In the genomic region with DNA sequence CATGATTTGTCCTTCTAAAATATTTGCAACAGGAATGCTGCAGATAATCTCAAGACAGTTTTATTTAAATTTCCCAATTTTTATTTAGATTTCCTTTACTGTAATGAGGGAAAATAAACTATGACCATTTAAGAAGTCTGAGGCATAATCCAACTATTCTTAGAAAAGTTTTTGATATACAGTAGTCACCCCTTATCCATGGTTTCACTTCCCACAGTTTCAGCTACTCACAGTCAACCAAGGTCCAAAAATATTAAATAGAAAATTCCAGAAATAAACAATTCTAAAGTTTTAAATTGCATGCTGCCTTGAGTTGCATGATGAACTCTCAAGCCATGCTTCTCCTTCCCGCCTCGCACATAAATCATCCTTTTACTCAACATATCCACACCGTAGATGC, we compare ENCODE assay signal across 24 cellular contexts.
"Had no signal": no experiment of that assay in that cellular context is flagged by ENCODE, and none has a peak within 500 bp of the region (broad histone marks: within the 10 kb centered on the region; RNA-seq: fewer than 3 reads in every experiment).

No MANE protein-coding gene starts in this region.

- H3K9me3 Mint-ChIP-seq: activated CD8-positive, alpha-beta T cell treated with anti-CD3 and anti-CD28 coated beads for 36 hours; activated naive CD4-positive, alpha-beta T cell treated with anti-CD3 and anti-CD28 coated beads for 36 hours; activated naive CD4-positive, alpha-beta T cell treated with anti-CD3 and anti-CD28 coated beads, Interleukin-2, amount 50 U/mL, for 24 hours; activated naive CD8-positive, alpha-beta T cell treated with anti-CD3 and anti-CD28 coated beads for 36 hours; activated naive CD8-positive, alpha-beta T cell treated with anti-CD3 and anti-CD28 coated beads, Interleukin-2, amount 50 U/mL, for 24 hours; activated T-cell treated with anti-CD3 and anti-CD28 coated beads, Interleukin-2, amount 50 U/mL, for 4 hours; activated T-helper 2 cell treated with anti-CD3 and anti-CD28 coated beads, Interferon-gamma antibody, Interleukin-2, Interleukin-4, amounts not matched to agents 10 μg/mL and 5 μg/mL and 100 μg/mL, durations not matched to agents 14 hours and 24 hours and 36 hours; central memory CD8-positive, alpha-beta T cell had no signal

- H3K27ac Mint-ChIP-seq: activated CD8-positive, alpha-beta T cell treated with anti-CD3 and anti-CD28 coated beads for 36 hours; activated naive CD4-positive, alpha-beta T cell treated with anti-CD3 and anti-CD28 coated beads for 36 hours; activated naive CD4-positive, alpha-beta T cell treated with anti-CD3 and anti-CD28 coated beads, Interleukin-2, amount 50 U/mL, for 24 hours; activated naive CD8-positive, alpha-beta T cell treated with anti-CD3 and anti-CD28 coated beads for 36 hours; activated naive CD8-positive, alpha-beta T cell treated with anti-CD3 and anti-CD28 coated beads, Interleukin-2, amount 50 U/mL, for 24 hours; activated T-helper 2 cell treated with anti-CD3 and anti-CD28 coated beads, Interferon-gamma antibody, Interleukin-2, Interleukin-4, amounts not matched to agents 10 μg/mL and 5 μg/mL and 100 μg/mL, durations not matched to agents 14 hours and 24 hours and 36 hours had no signal

- DNase-seq: activated CD4-positive, alpha-beta T cell treated with anti-CD3 and anti-CD28 coated beads for 1 hour; activated CD4-positive, alpha-beta T cell treated with anti-CD3 and anti-CD28 coated beads for 48 hours; activated CD4-positive, alpha-beta T cell treated with anti-CD3 and anti-CD28 coated beads, Interleukin-2, amount 50 U/mL, for 1 hour; activated CD4-positive, alpha-beta T cell treated with anti-CD3 and anti-CD28 coated beads, Interleukin-2, amount 50 U/mL, for 48 hours; activated CD4-positive, CD25-positive, alpha-beta regulatory T cell; activated CD8-positive, alpha-beta memory T cell treated with anti-CD3 and anti-CD28 coated beads for 24 hours; activated CD8-positive, alpha-beta T cell treated with anti-CD3 and anti-CD28 coated beads for 36 hours; activated effector memory CD4-positive, alpha-beta T cell treated with anti-CD3 and anti-CD28 coated beads, Interleukin-2, amount 50 U/mL, for 16 hours; activated naive CD4-positive, alpha-beta T cell treated with anti-CD3 and anti-CD28 coated beads for 36 hours; activated naive CD8-positive, alpha-beta T cell treated with anti-CD3 and anti-CD28 coated beads for 36 hours; activated naive CD8-positive, alpha-beta T cell treated with anti-CD3 and anti-CD28 coated beads, Interleukin-2, amount 50 U/mL, for 24 hours; activated T-cell treated with anti-CD3 and anti-CD28 coated beads, Interleukin-2, amount 50 U/mL, for 4 hours; adrenal gland; brain microvascular endothelial cell; effector CD8-positive, alpha-beta T cell; foreskin fibroblast; head of caudate nucleus; hypothalamus; T-helper 2 cell; WERI-Rb-1 had no signal

- H3K4me1 Mint-ChIP-seq: activated naive CD4-positive, alpha-beta T cell treated with anti-CD3 and anti-CD28 coated beads, Interleukin-2, amount 50 U/mL, for 24 hours; activated naive CD8-positive, alpha-beta T cell treated with anti-CD3 and anti-CD28 coated beads for 36 hours; activated naive CD8-positive, alpha-beta T cell treated with anti-CD3 and anti-CD28 coated beads, Interleukin-2, amount 50 U/mL, for 24 hours; central memory CD8-positive, alpha-beta T cell had no signal

- H3K27ac ChIP-seq: adrenal gland, brain microvascular endothelial cell, coronary artery, WERI-Rb-1 had no signal

- H3K4me3 ChIP-seq: adrenal gland, coronary artery had no signal

- H3K27me3 Mint-ChIP-seq: activated CD8-positive, alpha-beta T cell treated with anti-CD3 and anti-CD28 coated beads for 36 hours; activated naive CD4-positive, alpha-beta T cell treated with anti-CD3 and anti-CD28 coated beads, Interleukin-2, amount 50 U/mL, for 24 hours; activated naive CD8-positive, alpha-beta T cell treated with anti-CD3 and anti-CD28 coated beads for 36 hours; activated naive CD8-positive, alpha-beta T cell treated with anti-CD3 and anti-CD28 coated beads, Interleukin-2, amount 50 U/mL, for 24 hours; central memory CD8-positive, alpha-beta T cell had no signal

- H3K4me3 Mint-ChIP-seq: activated CD8-positive, alpha-beta T cell treated with anti-CD3 and anti-CD28 coated beads for 36 hours; activated naive CD4-positive, alpha-beta T cell treated with anti-CD3 and anti-CD28 coated beads for 36 hours; activated naive CD4-positive, alpha-beta T cell treated with anti-CD3 and anti-CD28 coated beads, Interleukin-2, amount 50 U/mL, for 24 hours; activated naive CD8-positive, alpha-beta T cell treated with anti-CD3 and anti-CD28 coated beads for 36 hours; activated naive CD8-positive, alpha-beta T cell treated with anti-CD3 and anti-CD28 coated beads, Interleukin-2, amount 50 U/mL, for 24 hours; activated T-cell treated with anti-CD3 and anti-CD28 coated beads, Interleukin-2, amount 50 U/mL, for 4 hours; central memory CD8-positive, alpha-beta T cell had no signal

- H3K27me3 ChIP-seq: adrenal gland, brain microvascular endothelial cell had no signal

- H3K9me3 ChIP-seq: adrenal gland had no signal
